Comparison of ENCODE assay signal across 18 cellular contexts in the genomic region with DNA sequence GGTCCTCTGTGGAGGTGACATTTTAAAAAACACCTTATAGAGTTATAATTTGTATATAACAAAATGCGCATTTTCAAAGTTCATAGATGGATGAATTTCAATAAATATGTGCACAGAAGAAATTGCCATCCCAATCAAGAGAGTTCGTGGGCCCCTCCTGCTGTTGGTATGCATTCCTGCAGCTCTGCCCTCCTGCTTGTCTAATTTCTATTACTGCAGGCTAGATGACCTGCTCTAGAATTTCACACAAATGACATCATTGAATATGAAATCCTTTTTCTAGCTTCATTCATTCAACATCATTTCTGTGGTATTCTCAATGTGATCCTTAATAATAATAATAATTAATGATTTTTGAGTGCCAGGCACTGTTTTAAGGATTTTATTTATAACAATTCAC.
DNase-seq lines count a peak whose midpoint lies in the region; ATAC-seq and TF ChIP-seq lines count a peak whose summit lies in the region.
"Had no signal": no experiment of that assay in that cellular context is flagged by ENCODE, and none has a peak within 500 bp of the region (broad histone marks: within the 10 kb centered on the region; RNA-seq: fewer than 3 reads in every experiment).

No MANE protein-coding gene starts in this region.

- H3K79me2 ChIP-seq in H9 (ENCODE audit: insufficient read depth, low read length) = no peaks in the 10 kb centered on the region
- no peaks in the 10 kb centered on the region for H3K79me2 ChIP-seq in OCI-LY1 (ENCODE audit: insufficient read depth, low read length)

- DNase-seq in H9 (no peak), cardiac fibroblast (ENCODE audit: low read depth in 2 of 2) (peak; percentile 7 to 27), myocyte (ENCODE audit: low read depth) (peak; percentile 41), heart left ventricle (no peak), heart right ventricle (no peak)
- DNase-seq: activated CD4-positive, alpha-beta T cell treated with anti-CD3 and anti-CD28 coated beads for 4 hours; activated naive CD8-positive, alpha-beta T cell treated with anti-CD3 and anti-CD28 coated beads, Interleukin-2, amount 10 ng/mL, durations not matched to agents 7 days and 5 days; activated T-cell treated with anti-CD3 and anti-CD28 coated beads for 4 hours; CD8-positive, alpha-beta memory T cell; colonic mucosa; esophagus squamous epithelium; left ventricle myocardium superior; stimulated activated CD4-positive, alpha-beta T cell treated with anti-CD3 and anti-CD28 coated beads, Interleukin-1b, Interleukin-23, amount 100 ng/mL, for 48 hours; T-helper 17 cell had no signal

- no peak overlapping the region for H3K4ac ChIP-seq in H9 (ENCODE audit: low read depth, low read length)

- TF ChIP-seq POLR2A in heart left ventricle (IDR thresholded peaks at IDR 0.05) = no peak

- H3K23ac ChIP-seq in H9 (ENCODE audit: insufficient read length, low read depth, low read length) = no peak overlapping the region

- ATAC-seq in heart left ventricle (no peak), heart right ventricle (no peak), HG02588 (IDR thresholded peaks at IDR 0.05; ENCODE audit: unreplicated experiment) (no peak)
- ATAC-seq: left ventricle myocardium superior, T-helper 17 cell had no signal

- intact Hi-C loops in heart left ventricle (cut with DNase I) = no loop called here
- intact Hi-C loops in heart right ventricle (cut with DNase I) = no loop called here

- H3K4me1 Mint-ChIP-seq in H9 = no peaks in the 10 kb centered on the region
- H3K4me1 Mint-ChIP-seq: activated naive CD8-positive, alpha-beta T cell treated with anti-CD3 and anti-CD28 coated beads, Interleukin-2, amount 10 ng/mL, durations not matched to agents 7 days and 5 days; CD8-positive, alpha-beta memory T cell; nephron; T-helper 17 cell had no signal

- H2BK120ac ChIP-seq in H9 (ENCODE audit: low read depth, low read length, poor library complexity, severe bottlenecking) = no peak overlapping the region

- H3K4me3 ChIP-seq in OCI-LY1 (ENCODE audit: low read depth, low read length, poor library complexity, severe bottlenecking) (no peak overlapping the region), cardiac fibroblast (replicated peaks in 1 of 2; ENCODE audit: low read depth in 2 of 2, low read length in 2 of 2) (no peak overlapping the region), heart left ventricle (no peak overlapping the region), heart right ventricle (no peak overlapping the region)
- H3K4me3 ChIP-seq: colonic mucosa, esophagus squamous epithelium, thoracic aorta had no signal

- H3K4me2 ChIP-seq in H9 (ENCODE audit: insufficient read depth, insufficient read length, low read length) = no peak overlapping the region
- H3K4me2 ChIP-seq in OCI-LY1 (ENCODE audit: low read length) = no peak overlapping the region

- no peak overlapping the region for H2AFZ ChIP-seq in H9 (ENCODE audit: low read length)
- no peak overlapping the region for H2AFZ ChIP-seq in OCI-LY1 (ENCODE audit: low read length)

- H2BK5ac ChIP-seq in H9 (ENCODE audit: insufficient read length, low read length) = no peak overlapping the region

- peaks cover 16% of the 10 kb centered on the region for H3K36me3 ChIP-seq in OCI-LY1 (ENCODE audit: insufficient read depth, low read length)
- H3K36me3 ChIP-seq in heart left ventricle = no peaks in the 10 kb centered on the region
- no peaks in the 10 kb centered on the region for H3K36me3 ChIP-seq in heart right ventricle
- H3K36me3 ChIP-seq: colonic mucosa, esophagus squamous epithelium had no signal

- no peaks in the 10 kb centered on the region for H3K9me3 Mint-ChIP-seq in H9
- H3K9me3 Mint-ChIP-seq: activated naive CD8-positive, alpha-beta T cell treated with anti-CD3 and anti-CD28 coated beads, Interleukin-2, amount 10 ng/mL, durations not matched to agents 7 days and 5 days; CD8-positive, alpha-beta memory T cell; nephron had no signal

- H3F3A ChIP-seq in OCI-LY1 (ENCODE audit: insufficient read depth, low read length) = no peaks in the 10 kb centered on the region

- H4K5ac ChIP-seq in H9 (ENCODE audit: insufficient read length, low read depth, low read length) = no peak overlapping the region

- H4K91ac ChIP-seq in H9 (ENCODE audit: insufficient read length, low read depth, low read length) = no peak overlapping the region

- TF ChIP-seq CTCF in H9 (conservative IDR thresholded peaks at IDR 0.05) = peak; percentile 26; the same call in 1 of the 3 replicates
- TF ChIP-seq CTCF in OCI-LY1 (IDR thresholded peaks at IDR 0.05; ENCODE audit: low read length) = peak; percentile 21; the same call in 1 of the 2 replicates
- TF ChIP-seq CTCF in cardiac fibroblast (IDR thresholded peaks at IDR 0.05; ENCODE audit: low read depth, low read length) = peak; percentile 32
- TF ChIP-seq CTCF in heart left ventricle (IDR thresholded peaks at IDR 0.05) = no peak
- TF ChIP-seq CTCF in heart right ventricle (IDR thresholded peaks at IDR 0.05) = no peak

- no peak overlapping the region for H3T11ph ChIP-seq in H9 (ENCODE audit: low read length)

- H3K36me3 Mint-ChIP-seq in H9 (ENCODE audit: insufficient read depth in 1 of 3, low read depth in 3 of 3) = no peaks in the 10 kb centered on the region
- H3K36me3 Mint-ChIP-seq: activated naive CD8-positive, alpha-beta T cell treated with anti-CD3 and anti-CD28 coated beads, Interleukin-2, amount 10 ng/mL, durations not matched to agents 7 days and 5 days; CD8-positive, alpha-beta memory T cell had no signal

- no peak overlapping the region for H2BK20ac ChIP-seq in H9 (ENCODE audit: low read depth, low read length, poor library complexity, severe bottlenecking)

- WGBS in H9 (ENCODE audit: extremely low coverage, insufficient read length, low lambda C conversion rate) = no CpG with 5 or more reads among the region's 2 CpGs
- WGBS in heart left ventricle, 4 donors = 87 to 93% (median 91%) methylated on average over 2 of the region's 2 CpGs
- WGBS in heart right ventricle, 2 donors = 88 to 94% methylated on average over 2 of the region's 2 CpGs

- no peak overlapping the region for H3K18ac ChIP-seq in H9 (ENCODE audit: insufficient read length, low read depth, low read length)

- no peaks in the 10 kb centered on the region for H3K79me1 ChIP-seq in H9 (ENCODE audit: insufficient read depth, low read depth, low read length, poor library complexity, severe bottlenecking)

- no peak overlapping the region for H2AK5ac ChIP-seq in H9 (ENCODE audit: insufficient read length, low read length)

- H3K9me3 ChIP-seq in H9 (ENCODE audit: control insufficient read depth, low read depth, low read length) (no peaks in the 10 kb centered on the region), OCI-LY1 (ENCODE audit: low read length) (no peaks in the 10 kb centered on the region), heart left ventricle (no peaks in the 10 kb centered on the region), heart right ventricle (no peaks in the 10 kb centered on the region)
- H3K9me3 ChIP-seq: colonic mucosa, esophagus squamous epithelium, thoracic aorta had no signal

- H2BK15ac ChIP-seq in H9 (ENCODE audit: low read depth, low read length) = no peak overlapping the region

- H3K14ac ChIP-seq in H9 (ENCODE audit: insufficient read depth, low read length) = no peak overlapping the region

- no peak overlapping the region for H3K56ac ChIP-seq in H9 (ENCODE audit: insufficient read length, low read depth, low read length)

- H3K27me3 Mint-ChIP-seq in H9 (ENCODE audit: low read depth) = no peaks in the 10 kb centered on the region

- H4K20me1 ChIP-seq in H9 (ENCODE audit: control insufficient read depth, insufficient read depth, insufficient read length) (no peaks in the 10 kb centered on the region), OCI-LY1 (ENCODE audit: insufficient read depth, low read length) (no peaks in the 10 kb centered on the region)

- H4K8ac ChIP-seq in H9 (replicated peaks; ENCODE audit: insufficient read length, low read depth, low read length) = no peak overlapping the region

- H3K27me3 ChIP-seq in H9 (ENCODE audit: insufficient read depth, low read length) = no peaks in the 10 kb centered on the region
- H3K27me3 ChIP-seq in OCI-LY1 (ENCODE audit: insufficient read depth, low read length) = no peaks in the 10 kb centered on the region
- H3K27me3 ChIP-seq in heart left ventricle = no peaks in the 10 kb centered on the region
- no peaks in the 10 kb centered on the region for H3K27me3 ChIP-seq in heart right ventricle
- H3K27me3 ChIP-seq: colonic mucosa, esophagus squamous epithelium had no signal

- no peak overlapping the region for H2BK12ac ChIP-seq in H9 (ENCODE audit: insufficient read length, low read depth, low read length)

- H3K4me3 Mint-ChIP-seq in H9 = no peak overlapping the region
- H3K4me3 Mint-ChIP-seq: activated naive CD8-positive, alpha-beta T cell treated with anti-CD3 and anti-CD28 coated beads, Interleukin-2, amount 10 ng/mL, durations not matched to agents 7 days and 5 days; CD8-positive, alpha-beta memory T cell; nephron; T-helper 17 cell had no signal

- H3K27ac ChIP-seq in H9 (ENCODE audit: insufficient read length, low read depth, low read length) (no peak overlapping the region), OCI-LY1 (ENCODE audit: low read depth, low read length, poor library complexity, severe bottlenecking) (no peak overlapping the region), heart left ventricle (no peak overlapping the region), heart right ventricle (no peak overlapping the region)
- H3K27ac ChIP-seq: colonic mucosa, esophagus squamous epithelium, thoracic aorta had no signal

- no peaks in the 10 kb centered on the region for H3K9me2 ChIP-seq in OCI-LY1 (ENCODE audit: low read depth, low read length)

- no peak overlapping the region for H3K9ac ChIP-seq in H9 (ENCODE audit: extremely low read depth, insufficient read length, low read length)
- H3K9ac ChIP-seq in OCI-LY1 (ENCODE audit: low read length) = no peak overlapping the region

- peaks cover 2% of the 10 kb centered on the region for H3K23me2 ChIP-seq in H9 (ENCODE audit: insufficient read length, low read depth, low read length, poor library complexity, severe bottlenecking)

- no peak overlapping the region for H3K27ac Mint-ChIP-seq in H9
- H3K27ac Mint-ChIP-seq: activated naive CD8-positive, alpha-beta T cell treated with anti-CD3 and anti-CD28 coated beads, Interleukin-2, amount 10 ng/mL, durations not matched to agents 7 days and 5 days; CD8-positive, alpha-beta memory T cell; nephron; T-helper 17 cell had no signal

- no peaks in the 10 kb centered on the region for H3K4me1 ChIP-seq in H9 (ENCODE audit: insufficient read depth, low read length)
- H3K4me1 ChIP-seq in OCI-LY1 (ENCODE audit: insufficient read depth, low read length, severe bottlenecking) = no peaks in the 10 kb centered on the region
- no peaks in the 10 kb centered on the region for H3K4me1 ChIP-seq in heart left ventricle
- no peaks in the 10 kb centered on the region for H3K4me1 ChIP-seq in heart right ventricle
- H3K4me1 ChIP-seq: colonic mucosa, esophagus squamous epithelium had no signal

Comparison
In these comparisons a context has a peak if more than half of its experiments do, and no peak if none do; other contexts are left out.
1. DNase-seq: peak in cardiac fibroblast (2 of 2) and myocyte (single experiment); none in H9 (single experiment), heart left ventricle (0 of 5) and heart right ventricle (0 of 2).
2. CTCF ChIP-seq: peak in H9 (single experiment), OCI-LY1 (single experiment) and cardiac fibroblast (single experiment); none in heart left ventricle (0 of 12) and heart right ventricle (0 of 9).